In genomic region chr10:77320852-77321496, GRCh38 we compare ENCODE assay signal across 19 cellular contexts.
DNase-seq lines count a peak whose midpoint lies in the region; ATAC-seq, FAIRE-seq and TF ChIP-seq lines count a peak whose summit lies in the region.
"Had no signal": no experiment of that assay in that cellular context is flagged by ENCODE, and none has a peak within 500 bp of the region (broad histone marks: within the 10 kb centered on the region; RNA-seq: fewer than 3 reads in every experiment).

No MANE protein-coding gene starts in this region.

- H3K9ac ChIP-seq in HepG2 (ENCODE audit: insufficient read depth, low read depth, low read length), result no peak overlapping the region

- no peaks in the 10 kb centered on the region for H3K27me3 Mint-ChIP-seq in osteocyte (ENCODE audit: unreplicated experiment)
- H3K27me3 Mint-ChIP-seq: activated CD4-positive, alpha-beta T cell treated with anti-CD3 and anti-CD28 coated beads, Interleukin-2, amount 10 ng/mL, durations not matched to agents 7 days and 5 days had no signal

- TF ChIP-seq RAD21 in HepG2 (CRISPR knock-in tag; IDR thresholded peaks at IDR 0.05), result no peak

- H3K36me3 Mint-ChIP-seq in osteocyte (ENCODE audit: unreplicated experiment), result peaks cover 5% of the 10 kb centered on the region
- H3K36me3 Mint-ChIP-seq: CD14-positive monocyte had no signal

- H3K27ac Mint-ChIP-seq in osteocyte (ENCODE audit: unreplicated experiment), result peak overlapping the region; percentile 71
- H3K27ac Mint-ChIP-seq: activated CD4-positive, alpha-beta T cell treated with anti-CD3 and anti-CD28 coated beads, Interleukin-2, amount 10 ng/mL, durations not matched to agents 7 days and 5 days; CD14-positive monocyte had no signal

- H3K36me3 ChIP-seq in HepG2 (replicated peaks in 1 of 2; ENCODE audit: control insufficient read depth in 1 of 2, insufficient read depth in 2 of 2, low read length in 2 of 2), result no peaks in the 10 kb centered on the region
- H3K36me3 ChIP-seq: gastrocnemius medialis had no signal

- no peak for TF ChIP-seq CTCF in osteocyte (IDR thresholded peaks at IDR 0.05)
- TF ChIP-seq CTCF in HepG2 (CRISPR knock-in tag; IDR thresholded peaks at IDR 0.05), result no peak

- DNase-seq in EH (ENCODE audit: low read depth) (peak; percentile 97), RPMI7951 (ENCODE audit: low read depth) (peak; percentile 81), fibroblast of gingiva (ENCODE audit: low read depth) (peak; percentile 95), osteocyte (ENCODE audit: extremely low spot score, unreplicated experiment) (no peak), globus pallidus (ENCODE audit: low spot score) (no peak), HepG2 (ENCODE audit: low spot score) (no peak), left colon (no peak)
- DNase-seq: activated CD4-positive, alpha-beta T cell treated with anti-CD3 and anti-CD28 coated beads, Interleukin-2, amount 10 ng/mL, durations not matched to agents 7 days and 5 days; activated T-cell treated with anti-CD3 and anti-CD28 coated beads, Interleukin-2, amount 50 U/mL, for 4 hours; DND-41; dorsolateral prefrontal cortex; gastrocnemius medialis; NK-92 treated with Interleukin-12 subunit alpha and Interleukin-12 subunit beta, amount 100 ng/mL, for 24 hours; SIG-M5; stimulated activated naive CD4-positive, alpha-beta T cell had no signal

- H3K27ac ChIP-seq in HepG2 (ENCODE audit: extremely low read length, insufficient read depth, low read length), result no peak overlapping the region
- H3K27ac ChIP-seq: gastrocnemius medialis had no signal

- CTCF ChIA-PET in HepG2 (lab: Yijun Ruan, JAX; ENCODE audit: low intra/inter-chr PET ratio, low total read pairs), result no interaction called here

- POLR2A ChIA-PET in HepG2 (lab: Yijun Ruan, JAX), result no interaction called here

- H3K4me2 ChIP-seq in HepG2 (ENCODE audit: low read depth, low read length), result no peak overlapping the region

- no TSS peak for BruUV-seq in HepG2 (replicated peaks; lab: Mats Ljungman, UMichigan)

- in situ Hi-C loops in HepG2 (cut with HindIII; ENCODE audit: extremely low pct_ligation_motif_present, low pct_unique_long_range_greater_than_20kb), result no loop called here

- TF ChIP-seq EP300 in HepG2 (IDR thresholded peaks at IDR 0.05; ENCODE audit: low read depth in 2 of 2, low read length in 2 of 2) (no peak), HepG2 (CRISPR knock-in tag; IDR thresholded peaks at IDR 0.05; ENCODE audit: borderline replicate concordance) (no peak)

- H3K79me2 ChIP-seq in HepG2 (ENCODE audit: insufficient read depth, low read length), result no peaks in the 10 kb centered on the region

- H2AFZ ChIP-seq in HepG2 (ENCODE audit: low read length), result no peak overlapping the region

- peaks cover 5% of the 10 kb centered on the region for H3K9me3 Mint-ChIP-seq in osteocyte (ENCODE audit: unreplicated experiment)
- H3K9me3 Mint-ChIP-seq: activated CD4-positive, alpha-beta T cell treated with anti-CD3 and anti-CD28 coated beads, Interleukin-2, amount 10 ng/mL, durations not matched to agents 7 days and 5 days; activated T-cell treated with anti-CD3 and anti-CD28 coated beads, Interleukin-2, amount 50 U/mL, for 4 hours had no signal

- no peak for ATAC-seq in HepG2
- no peak for ATAC-seq in left colon
- ATAC-seq in HG03175 (IDR thresholded peaks at IDR 0.05; ENCODE audit: unreplicated experiment), result no peak
- ATAC-seq: activated T-cell treated with anti-CD3 and anti-CD28 coated beads, Interleukin-2, amount 50 U/mL, for 4 hours; gastrocnemius medialis; K562 had no signal

- WGBS in HepG2 (ENCODE audit: low lambda C conversion rate), result 29% methylated on average over 4 of the region's 4 CpGs

- no peaks in the 10 kb centered on the region for H3K27me3 ChIP-seq in HepG2 (ENCODE audit: control insufficient read depth in 1 of 2, insufficient read depth in 2 of 2, low read length in 2 of 2)
- H3K27me3 ChIP-seq: dorsolateral prefrontal cortex, gastrocnemius medialis had no signal

- H3K4me1 ChIP-seq in HepG2 (ENCODE audit: insufficient read depth, low read length), result no peaks in the 10 kb centered on the region

- intact Hi-C loops in HepG2 (cut with micrococcal nuclease; ENCODE audit: unreplicated experiment) (no loop called here), left colon (cut with DNase I, micrococcal nuclease) (no loop called here)

- peaks cover 33% of the 10 kb centered on the region for H3K4me1 Mint-ChIP-seq in osteocyte (ENCODE audit: unreplicated experiment)
- H3K4me1 Mint-ChIP-seq: activated CD4-positive, alpha-beta T cell treated with anti-CD3 and anti-CD28 coated beads, Interleukin-2, amount 10 ng/mL, durations not matched to agents 7 days and 5 days; CD14-positive monocyte had no signal

- H4K20me1 ChIP-seq in HepG2 (ENCODE audit: insufficient read depth, low read length), result no peaks in the 10 kb centered on the region

- H3K4me3 Mint-ChIP-seq in osteocyte (ENCODE audit: unreplicated experiment), result no peak overlapping the region
- H3K4me3 Mint-ChIP-seq: activated CD4-positive, alpha-beta T cell treated with anti-CD3 and anti-CD28 coated beads, Interleukin-2, amount 10 ng/mL, durations not matched to agents 7 days and 5 days; activated T-cell treated with anti-CD3 and anti-CD28 coated beads, Interleukin-2, amount 50 U/mL, for 4 hours had no signal

- no peak for TF ChIP-seq POLR2A in HepG2 (IDR thresholded peaks at IDR 0.05; ENCODE audit: insufficient read depth in 1 of 2, low read depth in 2 of 2, low read length in 2 of 2)

- H3K4me3 ChIP-seq in HepG2 (replicated peaks in 1 of 3; ENCODE audit: insufficient read depth in 1 of 3, low read depth in 2 of 3, low read length in 3 of 3), result no peak overlapping the region
- H3K4me3 ChIP-seq: dorsolateral prefrontal cortex, gastrocnemius medialis, K562 had no signal

- no peaks in the 10 kb centered on the region for H3K9me3 ChIP-seq in HepG2 (ENCODE audit: low read length)
- H3K9me3 ChIP-seq: gastrocnemius medialis had no signal

- FAIRE-seq in HepG2 (lab: Jason Lieb, UNC), result no peak
- FAIRE-seq: K562, urothelium cell line had no signal

TF ChIP-seq in HepG2, 621 proteins besides CTCF, POLR2A, EP300 and RAD21 (continues in another document):
- TF ChIP-seq ZNF770 (CRISPR knock-in tag; IDR thresholded peaks at IDR 0.05) (no peak), ZNF446 (CRISPR knock-in tag; IDR thresholded peaks at IDR 0.05) (no peak), NKX3-1 (CRISPR knock-in tag; IDR thresholded peaks at IDR 0.05) (no peak), BRCA1 (CRISPR knock-in tag; IDR thresholded peaks at IDR 0.05) (no peak), BORCS8-MEF2B (CRISPR knock-in tag; IDR thresholded peaks at IDR 0.05) (no peak), ZMAT3 (CRISPR knock-in tag; conservative IDR thresholded peaks at IDR 0.05) (no peak), ZNF607 (CRISPR knock-in tag; IDR thresholded peaks at IDR 0.05; ENCODE audit: borderline replicate concordance) (no peak), ETV5 (CRISPR knock-in tag; IDR thresholded peaks at IDR 0.05; ENCODE audit: borderline replicate concordance) (no peak), ZNF775 (CRISPR knock-in tag; IDR thresholded peaks at IDR 0.05; ENCODE audit: borderline replicate concordance) (no peak), ZNF343 (CRISPR knock-in tag; IDR thresholded peaks at IDR 0.05) (no peak), LCORL (IDR thresholded peaks at IDR 0.05) (no peak), LCORL (CRISPR knock-in tag; IDR thresholded peaks at IDR 0.05) (no peak), ZNF589 (CRISPR knock-in tag; conservative IDR thresholded peaks at IDR 0.05) (no peak)
- TF ChIP-seq, protein P1, sequence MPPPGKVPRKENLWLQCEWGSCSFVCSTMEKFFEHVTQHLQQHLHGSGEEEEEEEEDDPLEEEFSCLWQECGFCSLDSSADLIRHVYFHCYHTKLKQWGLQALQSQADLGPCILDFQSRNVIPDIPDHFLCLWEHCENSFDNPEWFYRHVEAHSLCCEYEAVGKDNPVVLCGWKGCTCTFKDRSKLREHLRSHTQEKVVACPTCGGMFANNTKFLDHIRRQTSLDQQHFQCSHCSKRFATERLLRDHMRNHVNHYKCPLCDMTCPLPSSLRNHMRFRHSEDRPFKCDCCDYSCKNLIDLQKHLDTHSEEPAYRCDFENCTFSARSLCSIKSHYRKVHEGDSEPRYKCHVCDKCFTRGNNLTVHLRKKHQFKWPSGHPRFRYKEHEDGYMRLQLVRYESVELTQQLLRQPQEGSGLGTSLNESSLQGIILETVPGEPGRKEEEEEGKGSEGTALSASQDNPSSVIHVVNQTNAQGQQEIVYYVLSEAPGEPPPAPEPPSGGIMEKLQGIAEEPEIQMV (CRISPR knock-in tag; IDR thresholded peaks at IDR 0.05; ENCODE audit: low read depth), result no peak

Comparison
In these comparisons a context has a peak if more than half of its experiments do, and no peak if none do; other contexts are left out.
1. DNase-seq: peak in EH (single experiment), RPMI7951 (single experiment) and fibroblast of gingiva (single experiment); none in osteocyte (single experiment), globus pallidus (single experiment), HepG2 (single experiment) and left colon (0 of 2).